ENCODE assay signal across 8 cellular contexts in genomic region chrX:123803331-123803983, GRCh38. TPM values are rescaled to one million over a fixed set of nuclear protein-coding genes. Genes with fewer than 3 reads are reported as not detected.
DNase-seq lines count a peak whose midpoint lies in the region; ATAC-seq and TF ChIP-seq lines count a peak whose summit lies in the region.

No MANE protein-coding gene starts in this region.

- ATAC-seq in activated CD4-positive, CD25-positive, alpha-beta regulatory T cell treated with anti-CD3 and anti-CD28 coated beads, Interleukin-2, amount 50 U/mL, for 24 hours, result peak; percentile 72 to 95

- H3K9me3 ChIP-seq in thyroid gland, result no peaks in the 10 kb centered on the region

- intact Hi-C loops in thyroid gland (cut with DNase I), result no loop called here

- no peaks in the 10 kb centered on the region for H3K36me3 ChIP-seq in thyroid gland

- H3K27me3 ChIP-seq in thyroid gland, result no peaks in the 10 kb centered on the region

- H3K4me1 Mint-ChIP-seq in T-helper 2 cell treated with Interferon-gamma antibody and Interleukin-4, amounts not matched to agents 5 μg/mL and 100 μg/mL, for 36 hours (ENCODE audit: low read depth), result peaks cover 5% of the 10 kb centered on the region

- H3K27me3 Mint-ChIP-seq in T-helper 2 cell treated with Interferon-gamma antibody and Interleukin-4, amounts not matched to agents 5 μg/mL and 100 μg/mL, for 36 hours (ENCODE audit: low read depth), result no peaks in the 10 kb centered on the region

- no peak for DNase-seq in activated CD4-positive, CD25-positive, alpha-beta regulatory T cell treated with anti-CD3 and anti-CD28 coated beads, Interleukin-2, amount 50 U/mL, for 72 hours
- peak; percentile 72 for DNase-seq in HFF-Myc (ENCODE audit: extremely low read depth, low read depth)
- DNase-seq in NCI-H1436 (lab: John Stamatoyannopoulos, UW), result peak; percentile 81
- peak; percentile 8 for DNase-seq in T-helper 2 cell treated with Interferon-gamma antibody and Interleukin-4, amounts not matched to agents 5 μg/mL and 100 μg/mL, for 36 hours (ENCODE audit: low spot score)
- DNase-seq in fibroblast of mammary gland (ENCODE audit: low read depth), result peak; percentile 83
- no peak for DNase-seq in thyroid gland

- H3K4me3 ChIP-seq in HFF-Myc (replicated peaks; ENCODE audit: low read depth, low read length) (no peak overlapping the region), fibroblast of mammary gland (ENCODE audit: control insufficient read depth, low read depth, low read length) (no peak overlapping the region), skin epidermis (no peak overlapping the region), thyroid gland (replicated peaks in 1 of 3) (no peak overlapping the region)

- TF ChIP-seq CTCF in HFF-Myc (IDR thresholded peaks at IDR 0.05; ENCODE audit: low read depth, low read length, missing control alignments), result no peak
- TF ChIP-seq CTCF in fibroblast of mammary gland (conservative IDR thresholded peaks at IDR 0.05; ENCODE audit: control insufficient read depth, insufficient read depth, low read depth, low read length), result no peak
- TF ChIP-seq CTCF in thyroid gland (IDR thresholded peaks at IDR 0.05), result no peak

- no peak overlapping the region for H3K4me3 Mint-ChIP-seq in T-helper 2 cell treated with Interferon-gamma antibody and Interleukin-4, amounts not matched to agents 5 μg/mL and 100 μg/mL, for 36 hours

- no peaks in the 10 kb centered on the region for H3K36me3 Mint-ChIP-seq in T-helper 2 cell treated with Interferon-gamma antibody and Interleukin-4, amounts not matched to agents 5 μg/mL and 100 μg/mL, for 36 hours (ENCODE audit: low read depth)

- H3K27ac ChIP-seq in skin epidermis (peak overlapping the region in 14 of 21 experiments; percentile 10 to 70 (median 38)), thyroid gland (no peak overlapping the region)

- H3K4me1 ChIP-seq in thyroid gland, result no peaks in the 10 kb centered on the region

- TF ChIP-seq POLR2A in thyroid gland (IDR thresholded peaks at IDR 0.05), result no peak

- no peaks in the 10 kb centered on the region for H3K9me3 Mint-ChIP-seq in T-helper 2 cell treated with Interferon-gamma antibody and Interleukin-4, amounts not matched to agents 5 μg/mL and 100 μg/mL, for 36 hours

- H3K27ac Mint-ChIP-seq in T-helper 2 cell treated with Interferon-gamma antibody and Interleukin-4, amounts not matched to agents 5 μg/mL and 100 μg/mL, for 36 hours, result no peak overlapping the region

- WGBS in thyroid gland, 2 donors, result 33 to 51% methylated on average over 4 of the region's 4 CpGs

RNA-seq across cellular contexts. Expression of gene XIAP, which starts 56.4 kb away (rescaled TPM):
- 10 to 100 TPM; 35.9 to 54.0 (median 48.8) TPM for total RNA-seq in thyroid gland

Comparison
In these comparisons a context has a peak if more than half of its experiments do, and no peak if none do; other contexts are left out.
1. DNase-seq: peak in HFF-Myc (single experiment), NCI-H1436 (single experiment), T-helper 2 cell treated with Interferon-gamma antibody and Interleukin-4, amounts not matched to agents 5 μg/mL and 100 μg/mL, for 36 hours (single experiment) and fibroblast of mammary gland (single experiment); none in activated CD4-positive, CD25-positive, alpha-beta regulatory T cell treated with anti-CD3 and anti-CD28 coated beads, Interleukin-2, amount 50 U/mL, for 72 hours (single experiment) and thyroid gland (0 of 2).
2. H3K27ac ChIP-seq: peak in skin epidermis (14 of 21); none in thyroid gland (0 of 3).